ENCODE assay signal across 15 cellular contexts in the genomic region with DNA sequence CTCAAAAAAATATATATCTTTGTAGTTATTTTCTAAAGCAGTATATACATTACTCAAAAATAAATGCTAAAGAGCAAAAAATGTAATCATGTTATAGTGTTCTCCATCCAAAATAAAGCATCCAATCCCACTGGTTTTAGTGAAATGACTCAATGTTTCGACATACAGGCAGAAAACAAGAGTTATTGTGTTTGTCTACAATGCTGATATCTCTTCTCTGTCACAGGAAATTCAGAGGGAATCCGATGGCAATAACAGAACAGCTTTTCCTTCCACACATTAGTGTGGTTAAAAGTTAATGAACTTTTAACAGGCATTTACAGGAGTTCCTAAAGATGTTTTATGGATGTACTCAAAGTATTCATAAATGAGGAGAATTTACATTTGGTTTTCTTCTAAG.
DNase-seq lines count a peak whose midpoint lies in the region; ATAC-seq, FAIRE-seq and TF ChIP-seq lines count a peak whose summit lies in the region.
"Had no signal": no experiment of that assay in that cellular context is flagged by ENCODE, and none has a peak within 500 bp of the region (broad histone marks: within the 10 kb centered on the region; RNA-seq: fewer than 3 reads in every experiment).

No MANE protein-coding gene starts in this region.

- no peak for TF ChIP-seq POLR2A in H54 (IDR thresholded peaks at IDR 0.05; ENCODE audit: low read depth, low read length)

- ATAC-seq in GM19324 (IDR thresholded peaks at IDR 0.05; ENCODE audit: low FRiP score, unreplicated experiment), result no peak
- ATAC-seq: CD8-positive, alpha-beta T cell had no signal

- H3K4me3 ChIP-seq in adipocyte (ENCODE audit: low read length), result no peak overlapping the region
- H3K4me3 ChIP-seq in fibroblast of pulmonary artery (replicated peaks; ENCODE audit: low read depth, low read length), result no peak overlapping the region
- H3K4me3 ChIP-seq: BLaER1 treated with 17β-estradiol and CSF1 and Interleukin-3, amounts not matched to agents 10 nM and 100 nM; GM23248 had no signal

- no peak overlapping the region for H3K9ac ChIP-seq in adipocyte (ENCODE audit: low read length)
- H3K9ac ChIP-seq: BLaER1 treated with 17β-estradiol and CSF1 and Interleukin-3, amounts not matched to agents 10 nM and 100 nM; GM23248 had no signal

- H3K4me1 ChIP-seq in adipocyte (ENCODE audit: control insufficient read depth, insufficient read depth, low read length), result no peaks in the 10 kb centered on the region
- H3K4me1 ChIP-seq: Caco-2 had no signal

- no peaks in the 10 kb centered on the region for H3K27me3 ChIP-seq in adipocyte (replicated peaks; ENCODE audit: control insufficient read depth, insufficient read depth, low read length)
- H3K27me3 ChIP-seq: BLaER1 treated with 17β-estradiol and CSF1 and Interleukin-3, amounts not matched to agents 10 nM and 100 nM had no signal

- no peak for TF ChIP-seq CTCF in fibroblast of pulmonary artery (IDR thresholded peaks at IDR 0.05; ENCODE audit: low read length, missing control alignments)

- H3K36me3 ChIP-seq in adipocyte (ENCODE audit: control insufficient read depth, insufficient read depth, low read length, severe bottlenecking), result peaks cover 7% of the 10 kb centered on the region

- H3K9me3 ChIP-seq in adipocyte (ENCODE audit: control insufficient read depth, low read length), result no peaks in the 10 kb centered on the region
- H3K9me3 ChIP-seq: Caco-2 had no signal

- peak; percentile 43 for FAIRE-seq in H54 (lab: Jason Lieb, UNC)

- DNase-seq in H54 (ENCODE audit: insufficient read length, low spot score) (no peak), adipocyte (ENCODE audit: low read depth) (peak; percentile 35), fibroblast of pulmonary artery (ENCODE audit: low read depth) (peak; percentile 45), pons (ENCODE audit: low spot score) (peak; percentile 34), kidney glomerular epithelial cell (lab: John Stamatoyannopoulos, UW) (no peak), T1000 (lab: John Stamatoyannopoulos, UW) (no peak)
- DNase-seq: Caco-2; CD8-positive, alpha-beta T cell; DMS153; DMS79; GDM1; GM23248; HCEC 1CT had no signal

Comparison
In these comparisons a context has a peak if more than half of its experiments do, and no peak if none do; other contexts are left out.
1. DNase-seq: peak in adipocyte (single experiment), fibroblast of pulmonary artery (single experiment) and pons (single experiment); none in H54 (single experiment), kidney glomerular epithelial cell (single experiment) and T1000 (single experiment).